Comparison of ENCODE assay signal across 18 cellular contexts in the genomic region with DNA sequence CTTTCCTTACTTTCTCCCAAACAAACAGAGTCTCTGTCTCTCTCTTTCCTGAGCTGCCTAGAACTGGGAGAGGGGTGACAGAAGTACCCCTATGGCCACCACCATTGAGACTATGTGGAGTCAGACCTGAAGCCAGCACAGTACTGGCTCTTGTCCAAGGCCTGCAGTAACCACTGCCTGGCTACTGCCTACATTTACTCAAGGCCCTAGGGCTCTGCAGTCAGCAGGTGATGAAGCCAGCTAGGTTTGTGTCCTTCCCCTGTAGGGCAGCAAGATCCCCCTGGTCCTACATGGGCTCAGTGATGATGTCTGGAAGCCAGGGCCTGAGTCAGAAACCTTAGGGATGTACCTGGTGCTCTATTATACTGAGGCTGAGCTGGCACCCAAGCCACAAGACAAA. TPM values are rescaled to one million over a fixed set of nuclear protein-coding genes. Genes with fewer than 3 reads are reported as not detected.
A peak's percentile ranks its signal among the peaks of the same experiment; 100 is the strongest.
DNase-seq lines count a peak whose midpoint lies in the region; ATAC-seq and TF ChIP-seq lines count a peak whose summit lies in the region.
"Had no signal": no experiment of that assay in that cellular context is flagged by ENCODE, and none has a peak within 500 bp of the region (broad histone marks: within the 10 kb centered on the region; RNA-seq: fewer than 3 reads in every experiment).

No MANE protein-coding gene starts in this region.

- DNase-seq in MCF 10A (ENCODE audit: unreplicated experiment) (peak; percentile 9), breast epithelium (ENCODE audit: low spot score in 2 of 2) (no peak), mammary epithelial cell (peak; percentile 48), epithelial cell of prostate (ENCODE audit: low read depth, low spot score) (no peak), GM20000 (ENCODE audit: low spot score) (no peak), esophagus muscularis mucosa (ENCODE audit: extremely low spot score) (no peak), neuronal stem cell (ENCODE audit: low spot score) (no peak)
- no peak for DNase-seq in stimulated activated effector memory CD8-positive, alpha-beta T cell treated with anti-CD3 and anti-CD28 coated beads, Interleukin-12 subunit alpha, Interleukin-12 subunit beta, amount 100 ng/mL, for 72 hours (ENCODE audit: low spot score in 2 of 2)
- DNase-seq: AML-193; Caco-2; CD4-positive, alpha-beta T cell; GM23248; HCEC 1CT; IMR-90 had no signal

- no peak overlapping the region for H3K14ac ChIP-seq in neuronal stem cell (ENCODE audit: low read length)

- BruUV-seq in MCF 10A (replicated peaks; lab: Mats Ljungman, UMichigan), result no TSS peak
- no TSS peak for BruUV-seq in mammary epithelial cell (replicated peaks; lab: Mats Ljungman, UMichigan)

- no peak overlapping the region for H3K4ac ChIP-seq in neuronal stem cell (ENCODE audit: low read length)

- no peaks in the 10 kb centered on the region for H4K20me1 ChIP-seq in mammary epithelial cell (ENCODE audit: insufficient read depth, low read length)

- H3K9ac ChIP-seq in mammary epithelial cell (ENCODE audit: insufficient read depth, low read length), result no peak overlapping the region
- H3K9ac ChIP-seq in neuronal stem cell (ENCODE audit: low read depth, low read length, poor library complexity), result no peak overlapping the region
- H3K9ac ChIP-seq: GM23248 had no signal

- H3K18ac ChIP-seq in neuronal stem cell (ENCODE audit: low read length), result no peak overlapping the region

- peak overlapping the region; percentile 21 for H3K4me2 ChIP-seq in mammary epithelial cell (ENCODE audit: insufficient read depth, low read depth, low read length)
- no peak overlapping the region for H3K4me2 ChIP-seq in neuronal stem cell (ENCODE audit: insufficient read depth, low read length, poor library complexity, severe bottlenecking)
- H3K4me2 ChIP-seq: A549 had no signal

- POLR2A ChIA-PET in MCF 10A (lab: Yijun Ruan, JAX), result interaction anchor here (0.7 kb wide), 1 partner anchor 10 kb away, joined by 3 read pairs; no protein-coding TSS in a partner anchor

- H3K9me3 ChIP-seq in breast epithelium (peaks cover 0 to 37% of the 10 kb centered on the region in 2 donors), mammary epithelial cell (replicated peaks; ENCODE audit: insufficient read depth, low read length) (peaks cover 12% of the 10 kb centered on the region), esophagus muscularis mucosa (peaks cover 0 to 23% (median 8%) of the 10 kb centered on the region in 4 donors), neuronal stem cell (replicated peaks in 1 of 2; ENCODE audit: control insufficient read depth in 2 of 2, insufficient read depth in 1 of 2, low read depth in 1 of 2, low read length in 2 of 2) (no peaks in the 10 kb centered on the region)

- no peak overlapping the region for H2BK15ac ChIP-seq in neuronal stem cell (ENCODE audit: low read length)

- H3K27ac Mint-ChIP-seq in MCF 10A (ENCODE audit: low read depth, unreplicated experiment), result peak overlapping the region; percentile 55
- no peak overlapping the region for H3K27ac Mint-ChIP-seq in stimulated activated effector memory CD8-positive, alpha-beta T cell treated with anti-CD3 and anti-CD28 coated beads, Interleukin-12 subunit alpha, Interleukin-12 subunit beta, amount 100 ng/mL, for 72 hours
- H3K27ac Mint-ChIP-seq: CD4-positive, alpha-beta T cell had no signal

- H4K91ac ChIP-seq in neuronal stem cell (ENCODE audit: low read depth, low read length, poor library complexity), result no peak overlapping the region

- H3K4me3 ChIP-seq in breast epithelium (no peak overlapping the region), mammary epithelial cell (replicated peaks in 1 of 3; ENCODE audit: insufficient read depth in 1 of 3, low read depth in 2 of 3, low read length in 3 of 3) (no peak overlapping the region), esophagus muscularis mucosa (no peak overlapping the region), neuronal stem cell (ENCODE audit: low read length in 2 of 2) (no peak overlapping the region)
- H3K4me3 ChIP-seq: A549, GM23248 had no signal

- H3K27me3 ChIP-seq in breast epithelium (no peaks in the 10 kb centered on the region), mammary epithelial cell (ENCODE audit: insufficient read depth, low read length) (no peaks in the 10 kb centered on the region), esophagus muscularis mucosa (no peaks in the 10 kb centered on the region), neuronal stem cell (ENCODE audit: control insufficient read depth in 3 of 3, insufficient read depth in 3 of 3, low read depth in 1 of 3, low read length in 3 of 3) (peaks cover 0 to 3% (median 0%) of the 10 kb centered on the region in 3 experiments)

- dilution Hi-C loops in mammary epithelial cell (cut with HindIII; ENCODE audit: low sequenced_read_pairs), result no loop called here

- intact Hi-C loops in MCF 10A (cut with micrococcal nuclease), result no loop called here
- intact Hi-C loops in breast epithelium (cut with DNase I; ENCODE audit: low total_unique reads), result loop anchor here (5.0 kb wide), 1 partner anchor 497 kb away; no protein-coding TSS in a partner anchor
- intact Hi-C loops in mammary epithelial cell (cut with micrococcal nuclease), result no loop called here
- intact Hi-C loops in esophagus muscularis mucosa (cut with DNase I), result no loop called here

- peaks cover 11% of the 10 kb centered on the region for H3K4me1 Mint-ChIP-seq in MCF 10A (ENCODE audit: insufficient read depth, unreplicated experiment)
- H3K4me1 Mint-ChIP-seq in stimulated activated effector memory CD8-positive, alpha-beta T cell treated with anti-CD3 and anti-CD28 coated beads, Interleukin-12 subunit alpha, Interleukin-12 subunit beta, amount 100 ng/mL, for 72 hours, result no peaks in the 10 kb centered on the region

- H3K9me3 Mint-ChIP-seq in MCF 10A (ENCODE audit: unreplicated experiment), result peaks cover 32% of the 10 kb centered on the region
- H3K9me3 Mint-ChIP-seq in stimulated activated effector memory CD8-positive, alpha-beta T cell treated with anti-CD3 and anti-CD28 coated beads, Interleukin-12 subunit alpha, Interleukin-12 subunit beta, amount 100 ng/mL, for 72 hours, result peaks cover 12% of the 10 kb centered on the region

- H3K27me3 Mint-ChIP-seq in MCF 10A (ENCODE audit: insufficient read depth, unreplicated experiment), result no peaks in the 10 kb centered on the region

- no peaks in the 10 kb centered on the region for H3K4me1 ChIP-seq in breast epithelium
- H3K4me1 ChIP-seq in mammary epithelial cell (ENCODE audit: insufficient read depth, low read length), result peaks cover 23% of the 10 kb centered on the region
- H3K4me1 ChIP-seq in esophagus muscularis mucosa, result no peaks in the 10 kb centered on the region
- H3K4me1 ChIP-seq in neuronal stem cell (ENCODE audit: control insufficient read depth in 2 of 2, insufficient read depth in 1 of 2, low read depth in 1 of 2, low read length in 2 of 2), result no peaks in the 10 kb centered on the region
- H3K4me1 ChIP-seq: A549, Caco-2 had no signal

- peak overlapping the region; percentile 32 for H2AFZ ChIP-seq in mammary epithelial cell (ENCODE audit: low read depth, low read length)
- no peak overlapping the region for H2AFZ ChIP-seq in neuronal stem cell (ENCODE audit: low read length)
- H2AFZ ChIP-seq: GM23248 had no signal

- no peaks in the 10 kb centered on the region for H3K36me3 ChIP-seq in breast epithelium
- H3K36me3 ChIP-seq in mammary epithelial cell (ENCODE audit: insufficient read depth, low read length), result no peaks in the 10 kb centered on the region
- H3K36me3 ChIP-seq in esophagus muscularis mucosa, result no peaks in the 10 kb centered on the region
- no peaks in the 10 kb centered on the region for H3K36me3 ChIP-seq in neuronal stem cell (replicated peaks in 1 of 2; ENCODE audit: control insufficient read depth in 2 of 2, insufficient read depth in 2 of 2, low read length in 2 of 2)

- ATAC-seq in stimulated activated effector memory CD8-positive, alpha-beta T cell treated with anti-CD3 and anti-CD28 coated beads, Interleukin-12 subunit alpha, Interleukin-12 subunit beta, amount 100 ng/mL, for 72 hours, result peak; percentile 26
- ATAC-seq: A549 had no signal

- H3K23ac ChIP-seq in neuronal stem cell (ENCODE audit: low read depth, low read length, poor library complexity), result no peak overlapping the region

- no peak for TF ChIP-seq EP300 in esophagus muscularis mucosa (IDR thresholded peaks at IDR 0.05)

- H3K79me1 ChIP-seq in neuronal stem cell (ENCODE audit: low read depth, low read length), result no peaks in the 10 kb centered on the region

- CTCF ChIA-PET in MCF 10A (lab: Yijun Ruan, JAX) (interaction anchor here (0.6 to 1.3 kb wide), 3 partner anchors 10 to 325 kb away, joined by 3 read pairs; no protein-coding TSS in a partner anchor), mammary epithelial cell (lab: Charles Lee; ENCODE audit: low non-redundant PET) (interaction anchor here (0.6 kb wide), 1 partner anchor 118 kb away, joined by 4 read pairs; no protein-coding TSS in a partner anchor)

- H3K4me3 Mint-ChIP-seq in MCF 10A (ENCODE audit: unreplicated experiment), result no peak overlapping the region
- H3K4me3 Mint-ChIP-seq in stimulated activated effector memory CD8-positive, alpha-beta T cell treated with anti-CD3 and anti-CD28 coated beads, Interleukin-12 subunit alpha, Interleukin-12 subunit beta, amount 100 ng/mL, for 72 hours, result no peak overlapping the region
- H3K4me3 Mint-ChIP-seq: CD4-positive, alpha-beta T cell had no signal

- in situ Hi-C loops in mammary epithelial cell (cut with MboI; ENCODE audit: low sequenced_read_pairs in 2 of 2), result no loop called here

- TF ChIP-seq POLR2A in breast epithelium (IDR thresholded peaks at IDR 0.05) (no peak), esophagus muscularis mucosa (IDR thresholded peaks at IDR 0.05; ENCODE audit: low read depth) (no peak)

- H3K27ac ChIP-seq in breast epithelium (no peak overlapping the region), mammary epithelial cell (ENCODE audit: insufficient read depth, low read depth, low read length) (no peak overlapping the region), epithelial cell of prostate (peak overlapping the region; percentile 35), esophagus muscularis mucosa (replicated peaks in 1 of 4) (no peak overlapping the region), neuronal stem cell (replicated peaks; ENCODE audit: low read length) (no peak overlapping the region)
- H3K27ac ChIP-seq: 22Rv1, A549, C4-2B, GM23248 had no signal

- H2BK12ac ChIP-seq in neuronal stem cell (ENCODE audit: low read length), result no peak overlapping the region

- H2AK5ac ChIP-seq in neuronal stem cell (ENCODE audit: low read depth, low read length), result no peak overlapping the region

- TF ChIP-seq CTCF in MCF 10A (IDR thresholded peaks at IDR 0.05; ENCODE audit: unreplicated experiment) (no peak), breast epithelium (IDR thresholded peaks at IDR 0.05) (no peak), mammary epithelial cell (conservative IDR thresholded peaks at IDR 0.05 in 1 of 2, IDR thresholded peaks at IDR 0.05 in 1 of 2; ENCODE audit: extremely low read depth in 1 of 2, insufficient read depth in 1 of 2, low read depth in 1 of 2, low read length in 2 of 2) (no peak), GM20000 (IDR thresholded peaks at IDR 0.05; ENCODE audit: extremely low read depth, missing control alignments) (no peak), esophagus muscularis mucosa (IDR thresholded peaks at IDR 0.05) (no peak)

- H4K8ac ChIP-seq in neuronal stem cell (ENCODE audit: low read depth, low read length), result no peak overlapping the region

- H3K79me2 ChIP-seq in mammary epithelial cell (ENCODE audit: insufficient read depth, low read length), result no peaks in the 10 kb centered on the region

- no peak overlapping the region for H2BK120ac ChIP-seq in neuronal stem cell (ENCODE audit: low read depth, low read length)

- H3K36me3 Mint-ChIP-seq in MCF 10A (ENCODE audit: insufficient read depth, unreplicated experiment), result no peaks in the 10 kb centered on the region
- H3K36me3 Mint-ChIP-seq in stimulated activated effector memory CD8-positive, alpha-beta T cell treated with anti-CD3 and anti-CD28 coated beads, Interleukin-12 subunit alpha, Interleukin-12 subunit beta, amount 100 ng/mL, for 72 hours, result no peaks in the 10 kb centered on the region

- no peak overlapping the region for H2BK5ac ChIP-seq in neuronal stem cell (ENCODE audit: low read length)

RNA-seq across cellular contexts. Expression of gene MYO3B, which starts 12.2 kb away (rescaled TPM):
- not detected in 2 replicates for total RNA-seq in MCF 10A (2022)
- total RNA-seq in breast epithelium, result under 1 TPM; 0.15 to 0.98 (median 0.16) TPM
- total RNA-seq in mammary epithelial cell, result under 1 TPM in 1 of 2 donors, not detected in 1; 0.24 TPM
- 0.15 TPM for polyA plus RNA-seq in mammary epithelial cell
- not detected for polyA minus RNA-seq in mammary epithelial cell
- under 1 TPM in 1 of 4 donors, not detected in 3; 0.06 TPM for total RNA-seq in esophagus muscularis mucosa
- polyA plus RNA-seq in neuronal stem cell (2013, experiment 1 of 2), result 13.5 TPM
- 13.7 TPM for polyA plus RNA-seq in neuronal stem cell (2013, experiment 2 of 2)
- total RNA-seq: CD4-positive, alpha-beta T cell; IMR-90 had no signal
- polyA plus RNA-seq: BJ, GM23248 had no signal

Comparison
In these comparisons a context has a peak if more than half of its experiments do, and no peak if none do; other contexts are left out.
1. DNase-seq: peak in MCF 10A (single experiment) and mammary epithelial cell (single experiment); none in breast epithelium (0 of 2), epithelial cell of prostate (single experiment), stimulated activated effector memory CD8-positive, alpha-beta T cell treated with anti-CD3 and anti-CD28 coated beads, Interleukin-12 subunit alpha, Interleukin-12 subunit beta, amount 100 ng/mL, for 72 hours (0 of 2), GM20000 (single experiment), esophagus muscularis mucosa (single experiment) and neuronal stem cell (single experiment).